Comparison of ENCODE assay signal across 8 cellular contexts in the genomic region with DNA sequence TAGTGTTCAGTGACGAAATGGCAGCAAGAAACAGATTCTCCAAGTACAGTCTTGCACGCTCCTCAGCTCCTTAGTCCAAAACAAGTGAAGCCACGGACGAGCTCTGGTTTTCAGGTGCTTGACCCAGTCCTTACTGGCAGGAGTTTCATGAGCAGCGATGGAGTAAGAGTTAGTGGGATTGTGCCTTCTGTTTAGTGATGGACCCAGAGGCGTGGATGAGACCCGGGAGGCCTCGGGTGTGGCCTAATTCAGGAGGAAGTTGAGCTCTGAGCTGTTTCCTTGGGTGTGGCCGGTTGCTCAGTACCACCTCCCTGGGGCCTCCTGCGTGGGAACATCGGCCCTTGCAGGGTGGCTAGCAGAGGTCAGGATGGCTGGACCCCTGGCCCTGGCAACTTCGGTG. TPM values are rescaled to one million over a fixed set of nuclear protein-coding genes. Genes with fewer than 3 reads are reported as not detected.
DNase-seq lines count a peak whose midpoint lies in the region; ATAC-seq, FAIRE-seq and TF ChIP-seq lines count a peak whose summit lies in the region.

No MANE protein-coding gene starts in this region.

- H3K4me2 ChIP-seq in H1 (ENCODE audit: insufficient read depth in 1 of 2, low read depth in 2 of 2, low read length in 2 of 2) = no peak overlapping the region

- H2BK20ac ChIP-seq in H1 (ENCODE audit: low read length) = no peak overlapping the region

- peaks cover 4 to 16% (median 14%) of the 10 kb centered on the region in 4 experiments for H3K4me1 ChIP-seq in H1 (replicated peaks in 1 of 4; ENCODE audit: control insufficient read depth in 3 of 4, insufficient read depth in 4 of 4, low read length in 3 of 4)

- no peaks in the 10 kb centered on the region for H3K79me2 ChIP-seq in H1 (ENCODE audit: control insufficient read depth in 1 of 2, insufficient read depth in 2 of 2, low read length in 2 of 2)

- H3K18ac ChIP-seq in H1 (ENCODE audit: extremely low read depth, low read length) = no peak overlapping the region

- intact Hi-C loops in head of caudate nucleus (cut with DNase I) = loop anchor here (10.0 kb wide), 1 partner anchor 52 kb away; a partner anchor contains a TSS

- no peak overlapping the region for H2AK5ac ChIP-seq in H1 (ENCODE audit: low read depth, low read length)

- WGBS in H1 (ENCODE audit: extremely low coverage in 1 of 2, insufficient coverage in 1 of 2, insufficient read length in 1 of 2, insufficient replicate concordance in 2 of 2, low coverage in 1 of 2, low lambda C conversion rate in 2 of 2, missing lambda C conversion rate in 1 of 2), 2 experiments = 85% methylated on average over 12 of the region's 12 CpGs; no CpG with 5 or more reads in 1 of the 2 experiments

- H3K23me2 ChIP-seq in H1 (ENCODE audit: low read depth, low read length) = no peaks in the 10 kb centered on the region

- H3K4ac ChIP-seq in H1 (replicated peaks; ENCODE audit: insufficient read length, low read depth, low read length) = no peak overlapping the region

- H4K91ac ChIP-seq in H1 (replicated peaks; ENCODE audit: insufficient read length, low read length) = no peak overlapping the region

- no peaks in the 10 kb centered on the region; a peak in 1 of 7 replicates for H3K27me3 ChIP-seq in H1 (replicated peaks in 1 of 4; ENCODE audit: control insufficient read depth in 3 of 4, extremely low read depth in 1 of 4, insufficient read depth in 3 of 4, low read length in 3 of 4)

- no peak overlapping the region for H2AFZ ChIP-seq in H1 (ENCODE audit: low read length)

- no peak overlapping the region for H2BK12ac ChIP-seq in H1 (ENCODE audit: low read depth, low read length)

- FAIRE-seq in H1 (lab: Jason Lieb, UNC) = no peak

- no peak overlapping the region for H3K23ac ChIP-seq in H1 (ENCODE audit: insufficient read length)

- H2BK15ac ChIP-seq in H1 (ENCODE audit: low read length) = no peak overlapping the region

- no peaks in the 10 kb centered on the region for H3K9me3 Mint-ChIP-seq in T-helper 1 cell treated with Interleukin-12 subunit alpha and Interleukin-12 subunit beta and Interleukin-4 antibody, amounts not matched to agents 30 μg/mL and 1 μg/mL, for 36 hours

- H3K27ac Mint-ChIP-seq in T-helper 1 cell treated with Interleukin-12 subunit alpha and Interleukin-12 subunit beta and Interleukin-4 antibody, amounts not matched to agents 30 μg/mL and 1 μg/mL, for 36 hours = peak overlapping the region; percentile 92

- no peak for TF ChIP-seq EP300 in H1 (IDR thresholded peaks at IDR 0.05; ENCODE audit: borderline replicate concordance in 1 of 2, low read depth in 2 of 2, low read length in 2 of 2)

- no peak for TF ChIP-seq POLR2A in H1 (IDR thresholded peaks at IDR 0.05; ENCODE audit: control extremely low read depth in 1 of 2, low read depth in 2 of 2, low read length in 2 of 2)

- H3K9ac ChIP-seq in H1 (replicated peaks in 1 of 4; ENCODE audit: extremely low read depth in 1 of 4, low read depth in 3 of 4, low read length in 3 of 4) = no peak overlapping the region

- H3K79me1 ChIP-seq in H1 (ENCODE audit: low read depth, low read length) = no peaks in the 10 kb centered on the region

- no peak for TF ChIP-seq CTCF in H1 (IDR thresholded peaks at IDR 0.05; ENCODE audit: control extremely low read depth in 1 of 3, insufficient read depth in 1 of 3, low read depth in 1 of 3, low read length in 3 of 3)

- no peak overlapping the region for H2BK120ac ChIP-seq in H1 (replicated peaks; ENCODE audit: low read depth, low read length)

- H3K9me3 ChIP-seq in H1 (ENCODE audit: insufficient read depth in 2 of 2, low read depth in 1 of 2, low read length in 1 of 2) = no peaks in the 10 kb centered on the region

- no peak overlapping the region for H3K14ac ChIP-seq in H1 (ENCODE audit: insufficient read length)

- no peak overlapping the region for H3K4me3 ChIP-seq in H1 (ENCODE audit: extremely low read depth in 1 of 4, insufficient read depth in 2 of 4, low read depth in 3 of 4, low read length in 4 of 4)

- CTCF ChIA-PET in H1 (lab: Charles Lee; ENCODE audit: partially characterized antibody) = interaction anchor here (0.8 to 4.0 kb wide), 23 partner anchors 9 to 426 kb away, joined by 3 to 22 read pairs (median 4); no protein-coding TSS in a partner anchor

- no peak overlapping the region for H3K27ac ChIP-seq in H1 (ENCODE audit: low read depth, low read length)

- H3K27me3 Mint-ChIP-seq in T-helper 1 cell treated with Interleukin-12 subunit alpha and Interleukin-12 subunit beta and Interleukin-4 antibody, amounts not matched to agents 30 μg/mL and 1 μg/mL, for 36 hours (ENCODE audit: low read depth) = no peaks in the 10 kb centered on the region

- H2BK5ac ChIP-seq in H1 (ENCODE audit: low read depth, low read length) = peak overlapping the region; percentile 26; the same call in 1 of the 2 replicates

- no peak overlapping the region for H3K56ac ChIP-seq in H1 (replicated peaks; ENCODE audit: insufficient read length, low read depth, low read length)

- peak; percentile 55 for ATAC-seq in GM19043 (IDR thresholded peaks at IDR 0.05; ENCODE audit: low read depth, unreplicated experiment)
- ATAC-seq in HG02973 (IDR thresholded peaks at IDR 0.05; ENCODE audit: unreplicated experiment) = peak; percentile 67

- H3K4me3 Mint-ChIP-seq in T-helper 1 cell treated with Interleukin-12 subunit alpha and Interleukin-12 subunit beta and Interleukin-4 antibody, amounts not matched to agents 30 μg/mL and 1 μg/mL, for 36 hours = peak overlapping the region; percentile 82

- peaks cover 0 to 23% (median 2%) of the 10 kb centered on the region in 4 experiments; a peak in 5 of 8 replicates for H3K36me3 ChIP-seq in H1 (ENCODE audit: control insufficient read depth in 2 of 4, insufficient read depth in 4 of 4, low read length in 3 of 4)

- peaks cover 24% of the 10 kb centered on the region for H3K4me1 Mint-ChIP-seq in T-helper 1 cell treated with Interleukin-12 subunit alpha and Interleukin-12 subunit beta and Interleukin-4 antibody, amounts not matched to agents 30 μg/mL and 1 μg/mL, for 36 hours (ENCODE audit: low read depth)

- no peak for TF ChIP-seq RAD21 in H1 (IDR thresholded peaks at IDR 0.05 in 1 of 2, conservative IDR thresholded peaks at IDR 0.05 in 1 of 2; ENCODE audit: low read depth in 2 of 2, low read length in 2 of 2)

- H4K5ac ChIP-seq in H1 (ENCODE audit: insufficient read length, low read depth, low read length) = no peak overlapping the region

- DNase-seq in H1 (ENCODE audit: low read depth in 1 of 2, low spot score in 2 of 2) = peak in 1 of 2 experiments; percentile 50
- DNase-seq in stimulated activated CD8-positive, alpha-beta memory T cell treated with anti-CD3 and anti-CD28 coated beads, Interleukin-2, amount 100 ng/mL, for 48 hours (ENCODE audit: low read depth in 2 of 2) = peak; percentile 15 to 22
- DNase-seq in amniotic stem cell (lab: John Stamatoyannopoulos, UW) = no peak
- no peak for DNase-seq in NCI-H2029 (lab: John Stamatoyannopoulos, UW)
- DNase-seq in head of caudate nucleus = no peak

- peaks cover 6% of the 10 kb centered on the region for H3K36me3 Mint-ChIP-seq in T-helper 1 cell treated with Interleukin-12 subunit alpha and Interleukin-12 subunit beta and Interleukin-4 antibody, amounts not matched to agents 30 μg/mL and 1 μg/mL, for 36 hours (ENCODE audit: low read depth)

- H4K8ac ChIP-seq in H1 (ENCODE audit: extremely low read depth, insufficient read depth, low read length) = no peak overlapping the region

- POLR2A ChIA-PET in H1 (lab: Charles Lee; ENCODE audit: partially characterized antibody) = no interaction called here

- no peaks in the 10 kb centered on the region for H4K20me1 ChIP-seq in H1 (replicated peaks in 1 of 2; ENCODE audit: control insufficient read depth in 1 of 2, insufficient read depth in 2 of 2, low read length in 2 of 2)

TF ChIP-seq in H1, 55 proteins besides CTCF, POLR2A, EP300 and RAD21 (continues in another document):
- no peak for TF ChIP-seq NRF1 (IDR thresholded peaks at IDR 0.05; ENCODE audit: low read depth, low read length)
- no peak for TF ChIP-seq PHF8 (conservative IDR thresholded peaks at IDR 0.05; ENCODE audit: low read depth, low read length)
- no peak for TF ChIP-seq TBP (IDR thresholded peaks at IDR 0.05; ENCODE audit: low read depth, low read length)
- TF ChIP-seq BRCA1 (IDR thresholded peaks at IDR 0.05; ENCODE audit: low read depth, low read length) = no peak

RNA-seq across cellular contexts. Expression of a gene that starts 52.0 kb away (rescaled TPM):
- 58.1 and 66.4 TPM in 2 replicates for total RNA-seq in H1 (2021; fragmentation: NEBNext Ultra II Directional; extraction: Animal tissue kit (Norgen Biotek cat#: 25700))
- polyA plus RNA-seq in H1 (2011; rRNA removed) = 12.5 and 16.3 TPM in 2 replicates
- 20.7 TPM for polyA plus RNA-seq in H1 (2011; cell fraction: cytosol; rRNA removed)
- polyA plus RNA-seq in H1 (2011; cell fraction: nucleus; rRNA removed) = 28.7 TPM
- polyA plus RNA-seq in H1 (2012, experiment 1 of 2) = 24.5 to 33.7 TPM (median 26.6 TPM) in 4 replicates
- polyA plus RNA-seq in H1 (2012, experiment 2 of 2) = 2.2 TPM
- polyA plus RNA-seq in H1 (2013, experiment 1 of 2) = 86.6 TPM
- polyA plus RNA-seq in H1 (2013, experiment 2 of 2) = 77.4 TPM
- polyA minus RNA-seq in H1 (2011; rRNA and poly(A)+ RNA removed) = 63.7 and 65.0 TPM in 2 replicates
- polyA minus RNA-seq in H1 (2011; cell fraction: cytosol; rRNA and poly(A)+ RNA removed) = 30.3 TPM
- 42.4 TPM for polyA minus RNA-seq in H1 (2011; cell fraction: nucleus; rRNA and poly(A)+ RNA removed)

Comparison
In these comparisons a context has a peak if more than half of its experiments do, and no peak if none do; other contexts are left out.
1. DNase-seq: peak in stimulated activated CD8-positive, alpha-beta memory T cell treated with anti-CD3 and anti-CD28 coated beads, Interleukin-2, amount 100 ng/mL, for 48 hours (2 of 2); none in amniotic stem cell (single experiment), NCI-H2029 (single experiment) and head of caudate nucleus (0 of 42).